1 cellular context compared by ENCODE assay signal in the genomic region with DNA sequence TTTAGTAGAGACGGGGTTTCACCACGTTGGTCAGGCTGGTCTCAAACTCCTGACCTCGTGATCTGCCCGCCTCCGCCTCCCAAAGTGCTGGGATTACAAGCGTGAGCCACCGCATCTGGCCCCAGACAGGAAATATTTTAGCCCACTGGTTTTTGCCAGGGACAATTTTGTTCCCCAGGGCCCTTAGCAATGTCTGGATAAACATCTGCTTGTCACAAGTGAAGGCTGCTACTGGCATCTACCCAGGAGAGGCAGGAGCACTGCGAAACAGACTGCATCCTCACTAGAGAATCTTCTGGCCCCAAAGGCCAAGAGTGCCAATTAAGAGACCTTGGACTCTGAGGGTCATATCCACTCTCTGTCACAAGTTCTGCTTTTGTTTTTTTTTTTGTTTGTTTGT.
TF ChIP-seq lines count a peak whose summit lies in the region.

No MANE protein-coding gene starts in this region.

TF ChIP-seq in SK-N-SH, 30 proteins besides CTCF, POLR2A, EP300 and RAD21:
- no peak for TF ChIP-seq FOXJ3 (CRISPR knock-in tag; IDR thresholded peaks at IDR 0.05)
- no peak for TF ChIP-seq ELF1 (IDR thresholded peaks at IDR 0.05)
- TF ChIP-seq, protein P1, sequence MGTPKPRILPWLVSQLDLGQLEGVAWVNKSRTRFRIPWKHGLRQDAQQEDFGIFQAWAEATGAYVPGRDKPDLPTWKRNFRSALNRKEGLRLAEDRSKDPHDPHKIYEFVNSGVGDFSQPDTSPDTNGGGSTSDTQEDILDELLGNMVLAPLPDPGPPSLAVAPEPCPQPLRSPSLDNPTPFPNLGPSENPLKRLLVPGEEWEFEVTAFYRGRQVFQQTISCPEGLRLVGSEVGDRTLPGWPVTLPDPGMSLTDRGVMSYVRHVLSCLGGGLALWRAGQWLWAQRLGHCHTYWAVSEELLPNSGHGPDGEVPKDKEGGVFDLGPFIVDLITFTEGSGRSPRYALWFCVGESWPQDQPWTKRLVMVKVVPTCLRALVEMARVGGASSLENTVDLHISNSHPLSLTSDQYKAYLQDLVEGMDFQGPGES (IDR thresholded peaks at IDR 0.05; ENCODE audit: low read depth, low read length), result no peak
- TF ChIP-seq MEF2A (IDR thresholded peaks at IDR 0.05; ENCODE audit: borderline replicate concordance, low read depth), result no peak
- TF ChIP-seq FOXM1 (IDR thresholded peaks at IDR 0.05; ENCODE audit: low read depth), result no peak
- TF ChIP-seq USF2 (IDR thresholded peaks at IDR 0.05; ENCODE audit: borderline replicate concordance, low read depth, low read length), result no peak
- TF ChIP-seq NFIC (IDR thresholded peaks at IDR 0.05; ENCODE audit: borderline replicate concordance), result no peak
- no peak for TF ChIP-seq NRF1 (IDR thresholded peaks at IDR 0.05; ENCODE audit: low read depth, low read length)
- no peak for TF ChIP-seq TEAD4 (IDR thresholded peaks at IDR 0.05; ENCODE audit: borderline replicate concordance, insufficient read depth)
- TF ChIP-seq JUND (IDR thresholded peaks at IDR 0.05), result no peak
- TF ChIP-seq EZH2phosphoT487 (IDR thresholded peaks at IDR 0.05; ENCODE audit: borderline replicate concordance, low read depth), result no peak
- TF ChIP-seq RCOR1 (IDR thresholded peaks at IDR 0.05; ENCODE audit: low read length), result no peak
- no peak for TF ChIP-seq FOSL2 (IDR thresholded peaks at IDR 0.05; ENCODE audit: borderline replicate concordance, low read depth)
- TF ChIP-seq USF1 (IDR thresholded peaks at IDR 0.05; ENCODE audit: borderline replicate concordance, low read depth), result no peak
- no peak for TF ChIP-seq TCF12 (IDR thresholded peaks at IDR 0.05)
TF ChIP-seq in SK-N-SH: peak in this region for 0.
